Comparison of ENCODE assay signal across 18 cellular contexts in the genomic region with DNA sequence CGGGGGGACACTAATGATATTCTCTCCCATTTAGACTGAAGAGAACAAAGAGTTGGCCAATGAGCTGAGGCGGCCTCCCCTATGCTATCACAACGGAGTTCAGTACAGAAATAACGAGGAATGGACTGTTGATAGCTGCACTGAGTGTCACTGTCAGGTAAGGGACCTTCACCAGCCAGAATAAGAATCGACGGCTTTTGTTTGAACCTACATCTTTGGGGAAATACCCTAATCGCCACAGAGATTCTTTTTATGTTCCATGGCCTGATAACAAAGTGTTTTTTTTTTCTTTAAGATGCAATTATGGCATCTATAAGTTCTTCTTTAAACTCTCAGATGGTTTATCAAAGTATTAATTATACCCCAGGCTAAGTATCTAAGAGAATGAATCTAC. TPM values are rescaled to one million over a fixed set of nuclear protein-coding genes. Genes with fewer than 3 reads are reported as not detected.
DNase-seq lines count a peak whose midpoint lies in the region; ATAC-seq, FAIRE-seq and TF ChIP-seq lines count a peak whose summit lies in the region.
"Had no signal": no experiment of that assay in that cellular context is flagged by ENCODE, and none has a peak within 500 bp of the region (broad histone marks: within the 10 kb centered on the region; RNA-seq: fewer than 3 reads in every experiment).

No MANE protein-coding gene starts in this region.

- H3K4me1 ChIP-seq in H1 (replicated peaks in 1 of 4; ENCODE audit: control insufficient read depth in 3 of 4, insufficient read depth in 4 of 4, low read length in 3 of 4): peaks cover 4 to 20% (median 9%) of the 10 kb centered on the region in 4 experiments
- H3K4me1 ChIP-seq in suprapubic skin: peaks cover 61% of the 10 kb centered on the region
- H3K4me1 ChIP-seq: prostate gland had no signal

- H3K27ac ChIP-seq in RWPE1 (peak overlapping the region; percentile 73), H1 (ENCODE audit: low read depth, low read length) (no peak overlapping the region), suprapubic skin (no peak overlapping the region)
- H3K27ac ChIP-seq: prostate gland had no signal

- no peak for TF ChIP-seq EP300 in H1 (IDR thresholded peaks at IDR 0.05; ENCODE audit: borderline replicate concordance in 1 of 2, low read depth in 2 of 2, low read length in 2 of 2)
- no peak for TF ChIP-seq EP300 in suprapubic skin (IDR thresholded peaks at IDR 0.05)

- H4K5ac ChIP-seq in H1 (ENCODE audit: insufficient read length, low read depth, low read length): no peak overlapping the region

- H2BK20ac ChIP-seq in H1 (ENCODE audit: low read length): no peak overlapping the region

- no peak for FAIRE-seq in H1 (lab: Jason Lieb, UNC)

- no peak overlapping the region for H2BK120ac ChIP-seq in H1 (replicated peaks; ENCODE audit: low read depth, low read length)

- peaks cover 32% of the 10 kb centered on the region for H3K4me1 Mint-ChIP-seq in mesothelial cell of epicardium

- no peak for TF ChIP-seq CTCF in RWPE1 (conservative IDR thresholded peaks at IDR 0.05; ENCODE audit: low read depth)
- TF ChIP-seq CTCF in H1 (IDR thresholded peaks at IDR 0.05; ENCODE audit: control extremely low read depth in 1 of 3, insufficient read depth in 1 of 3, low read depth in 1 of 3, low read length in 3 of 3): no peak
- no peak for TF ChIP-seq CTCF in mesothelial cell of epicardium (IDR thresholded peaks at IDR 0.05; ENCODE audit: unreplicated experiment)
- no peak for TF ChIP-seq CTCF in suprapubic skin (IDR thresholded peaks at IDR 0.05)

- DNase-seq in RWPE1 (ENCODE audit: low spot score) (no peak), H1 (ENCODE audit: low read depth in 1 of 2, low spot score in 2 of 2) (no peak), mesothelial cell of epicardium (ENCODE audit: low spot score in 2 of 2, unreplicated experiment in 2 of 2) (no peak), suprapubic skin (ENCODE audit: low spot score in 2 of 2) (no peak), NCI-H526 treated with DMSO at 0.1 percent for 48 hours (lab: John Stamatoyannopoulos, UW) (no peak), NCI-H2081 (lab: John Stamatoyannopoulos, UW) (no peak), NCI-H1694 (lab: John Stamatoyannopoulos, UW) (no peak)
- DNase-seq: activated CD4-positive, alpha-beta memory T cell treated with anti-CD3 and anti-CD28 coated beads, Interleukin-2, amount 10 ng/mL, durations not matched to agents 7 days and 5 days; caudate nucleus; CD4-positive, alpha-beta T cell; mesendoderm; NCI-H1436 treated with DMSO at 0.1 percent for 48 hours; SHP77 treated with DMSO at 0.1 percent for 48 hours; stimulated activated CD4-positive, alpha-beta T cell treated with anti-CD3 and anti-CD28 coated beads, Interleukin-4, amount 100 ng/mL, for 4 hours; T1000 had no signal

- H3K4me3 ChIP-seq in H1 (ENCODE audit: extremely low read depth in 1 of 4, insufficient read depth in 2 of 4, low read depth in 3 of 4, low read length in 4 of 4) (no peak overlapping the region), suprapubic skin (peak overlapping the region; percentile 61)

- TF ChIP-seq RAD21 in H1 (IDR thresholded peaks at IDR 0.05 in 1 of 2, conservative IDR thresholded peaks at IDR 0.05 in 1 of 2; ENCODE audit: low read depth in 2 of 2, low read length in 2 of 2): no peak

- no peak overlapping the region for H4K8ac ChIP-seq in H1 (ENCODE audit: extremely low read depth, insufficient read depth, low read length)

- no peaks in the 10 kb centered on the region for H3K27me3 Mint-ChIP-seq in mesothelial cell of epicardium (ENCODE audit: low read depth)

- H3K27me3 ChIP-seq in H1 (replicated peaks in 1 of 4; ENCODE audit: control insufficient read depth in 3 of 4, extremely low read depth in 1 of 4, insufficient read depth in 3 of 4, low read length in 3 of 4): peaks cover 0 to 2% (median 0%) of the 10 kb centered on the region in 4 experiments; a peak in 2 of 7 replicates
- H3K27me3 ChIP-seq in suprapubic skin: no peaks in the 10 kb centered on the region

- H3K56ac ChIP-seq in H1 (replicated peaks; ENCODE audit: insufficient read length, low read depth, low read length): no peak overlapping the region

- peak overlapping the region; percentile 81 for H3K4me3 Mint-ChIP-seq in mesothelial cell of epicardium
- H3K4me3 Mint-ChIP-seq: activated CD4-positive, alpha-beta memory T cell treated with anti-CD3 and anti-CD28 coated beads, Interleukin-2, amount 10 ng/mL, durations not matched to agents 7 days and 5 days; CD4-positive, alpha-beta T cell; stimulated activated memory B cell treated with anti-CD40 and anti-IgM and Interleukin-4, amounts not matched to agents 10 μg/mL and 1 μg/mL and 100 μg/mL, for 72 hours had no signal

- POLR2A ChIA-PET in RWPE1 (lab: Yijun Ruan, JAX; ENCODE audit: low non-redundant PET) (no interaction called here), H1 (lab: Charles Lee; ENCODE audit: partially characterized antibody) (interaction anchor here (6.3 kb wide), 1 partner anchor 12 kb away, joined by 117 read pairs; no protein-coding TSS in a partner anchor)

- H3K18ac ChIP-seq in H1 (ENCODE audit: extremely low read depth, low read length): no peak overlapping the region

- no peak overlapping the region for H2BK5ac ChIP-seq in H1 (ENCODE audit: low read depth, low read length)

- no peak overlapping the region for H2BK12ac ChIP-seq in H1 (ENCODE audit: low read depth, low read length)

- peaks cover 44 to 67% (median 59%) of the 10 kb centered on the region in 4 experiments for H3K36me3 ChIP-seq in H1 (ENCODE audit: control insufficient read depth in 2 of 4, insufficient read depth in 4 of 4, low read length in 3 of 4)
- H3K36me3 ChIP-seq in suprapubic skin: peaks cover 59% of the 10 kb centered on the region
- H3K36me3 ChIP-seq: prostate gland had no signal

- H3K4me2 ChIP-seq in H1 (ENCODE audit: insufficient read depth in 1 of 2, low read depth in 2 of 2, low read length in 2 of 2): no peak overlapping the region; a peak in 1 of 4 replicates

- TF ChIP-seq POLR2A in H1 (IDR thresholded peaks at IDR 0.05; ENCODE audit: control extremely low read depth in 1 of 2, low read depth in 2 of 2, low read length in 2 of 2): 0 out of 3 replicates have a peak, but pooled peaks of 1 of the 2 experiments have one; percentile 24
- no peak for TF ChIP-seq POLR2A in suprapubic skin (IDR thresholded peaks at IDR 0.05)

- peaks cover 10% of the 10 kb centered on the region for H3K23me2 ChIP-seq in H1 (ENCODE audit: low read depth, low read length)

- H3K36me3 Mint-ChIP-seq in mesothelial cell of epicardium: peaks cover 38% of the 10 kb centered on the region
- H3K36me3 Mint-ChIP-seq: stimulated activated memory B cell treated with anti-CD40 and anti-IgM and Interleukin-4, amounts not matched to agents 10 μg/mL and 1 μg/mL and 100 μg/mL, for 72 hours had no signal

- H3K9me3 ChIP-seq in H1 (ENCODE audit: insufficient read depth in 2 of 2, low read depth in 1 of 2, low read length in 1 of 2): no peaks in the 10 kb centered on the region
- no peaks in the 10 kb centered on the region for H3K9me3 ChIP-seq in suprapubic skin
- H3K9me3 ChIP-seq: prostate gland had no signal

- no peak overlapping the region for H3K14ac ChIP-seq in H1 (ENCODE audit: insufficient read length)

- ATAC-seq in GM18519 (IDR thresholded peaks at IDR 0.05; ENCODE audit: low FRiP score, unreplicated experiment): no peak
- ATAC-seq: stimulated activated memory B cell treated with anti-CD40 and anti-IgM and Interleukin-4, amounts not matched to agents 10 μg/mL and 1 μg/mL and 100 μg/mL, for 72 hours had no signal

- no peak overlapping the region for H2AK5ac ChIP-seq in H1 (ENCODE audit: low read depth, low read length)

- no peak overlapping the region for H3K27ac Mint-ChIP-seq in mesothelial cell of epicardium
- H3K27ac Mint-ChIP-seq: activated CD4-positive, alpha-beta memory T cell treated with anti-CD3 and anti-CD28 coated beads, Interleukin-2, amount 10 ng/mL, durations not matched to agents 7 days and 5 days; CD4-positive, alpha-beta T cell; stimulated activated memory B cell treated with anti-CD40 and anti-IgM and Interleukin-4, amounts not matched to agents 10 μg/mL and 1 μg/mL and 100 μg/mL, for 72 hours had no signal

- peaks cover 0 to 20% of the 10 kb centered on the region in 2 experiments; a peak in 2 of 4 replicates for H3K79me2 ChIP-seq in H1 (ENCODE audit: control insufficient read depth in 1 of 2, insufficient read depth in 2 of 2, low read length in 2 of 2)

- no peak overlapping the region for H2AFZ ChIP-seq in H1 (ENCODE audit: low read length)

- no peak overlapping the region for H4K91ac ChIP-seq in H1 (replicated peaks; ENCODE audit: insufficient read length, low read length)

- H3K4ac ChIP-seq in H1 (replicated peaks; ENCODE audit: insufficient read length, low read depth, low read length): no peak overlapping the region

- peaks cover 0 to 2% of the 10 kb centered on the region in 2 experiments for H4K20me1 ChIP-seq in H1 (replicated peaks in 1 of 2; ENCODE audit: control insufficient read depth in 1 of 2, insufficient read depth in 2 of 2, low read length in 2 of 2)

- 94% methylated on average over 7 of the region's 7 CpGs; no CpG with 5 or more reads in 1 of the 2 experiments for WGBS in H1 (ENCODE audit: extremely low coverage in 1 of 2, insufficient coverage in 1 of 2, insufficient read length in 1 of 2, insufficient replicate concordance in 2 of 2, low coverage in 1 of 2, low lambda C conversion rate in 2 of 2, missing lambda C conversion rate in 1 of 2), 2 experiments
- 74% methylated on average over 7 of the region's 7 CpGs for WGBS in suprapubic skin

- CTCF ChIA-PET in RWPE1 (lab: Yijun Ruan, JAX) (interaction anchor here (1.0 kb wide), 1 partner anchor 12 kb away, joined by 4 read pairs; no protein-coding TSS in a partner anchor), H1 (lab: Charles Lee; ENCODE audit: partially characterized antibody) (interaction anchor here (0.6 to 3.5 kb wide), 8 partner anchors 10 to 864 kb away, joined by 3 to 11 read pairs (median 4); no protein-coding TSS in a partner anchor)

- no peaks in the 10 kb centered on the region for H3K9me3 Mint-ChIP-seq in mesothelial cell of epicardium
- H3K9me3 Mint-ChIP-seq: activated CD4-positive, alpha-beta memory T cell treated with anti-CD3 and anti-CD28 coated beads, Interleukin-2, amount 10 ng/mL, durations not matched to agents 7 days and 5 days; CD4-positive, alpha-beta T cell; stimulated activated memory B cell treated with anti-CD40 and anti-IgM and Interleukin-4, amounts not matched to agents 10 μg/mL and 1 μg/mL and 100 μg/mL, for 72 hours had no signal

- 0 out of 2 replicates have a peak, but pooled peaks cover 3% of the 10 kb centered on the region for H3K79me1 ChIP-seq in H1 (ENCODE audit: low read depth, low read length)

- no peak overlapping the region for H3K9ac ChIP-seq in H1 (replicated peaks in 1 of 4; ENCODE audit: extremely low read depth in 1 of 4, low read depth in 3 of 4, low read length in 3 of 4)

- no peak overlapping the region for H2BK15ac ChIP-seq in H1 (ENCODE audit: low read length)

- no peak overlapping the region for H3K23ac ChIP-seq in H1 (ENCODE audit: insufficient read length)

RNA-seq across cellular contexts. Expression of a gene that starts 3.4 kb away (rescaled TPM):
- 63.3 and 66.7 TPM in 2 replicates for total RNA-seq in H1 (2021; fragmentation: NEBNext Ultra II Directional; extraction: Animal tissue kit (Norgen Biotek cat#: 25700))
- 10.3 and 21.7 TPM in 2 replicates for polyA plus RNA-seq in H1 (2011; rRNA removed)
- 10.6 TPM for polyA plus RNA-seq in H1 (2011; cell fraction: cytosol; rRNA removed)
- 92.0 TPM for polyA plus RNA-seq in H1 (2011; cell fraction: nucleus; rRNA removed)
- polyA plus RNA-seq in H1 (2012, experiment 1 of 2): 14.3 to 28.9 TPM (median 22.0 TPM) in 4 replicates
- polyA plus RNA-seq in H1 (2012, experiment 2 of 2): 1.6 TPM
- 19.2 TPM for polyA plus RNA-seq in H1 (2013, experiment 1 of 2)
- 20.2 TPM for polyA plus RNA-seq in H1 (2013, experiment 2 of 2)
- polyA minus RNA-seq in H1 (2011; rRNA and poly(A)+ RNA removed): 87.9 and 131 TPM in 2 replicates
- 100 TPM for polyA minus RNA-seq in H1 (2011; cell fraction: cytosol; rRNA and poly(A)+ RNA removed)
- polyA minus RNA-seq in H1 (2011; cell fraction: nucleus; rRNA and poly(A)+ RNA removed): 293 TPM
- 332 to 367 TPM (median 337 TPM) in 3 replicates for total RNA-seq in mesothelial cell of epicardium
- 100 to 1,000 TPM in 1 of 4 donors, 10 to 100 TPM in 3; 82.0 to 396 (median 89.6) TPM for total RNA-seq in suprapubic skin
